Comparison of ENCODE assay signal across 19 cellular contexts in the genomic region with DNA sequence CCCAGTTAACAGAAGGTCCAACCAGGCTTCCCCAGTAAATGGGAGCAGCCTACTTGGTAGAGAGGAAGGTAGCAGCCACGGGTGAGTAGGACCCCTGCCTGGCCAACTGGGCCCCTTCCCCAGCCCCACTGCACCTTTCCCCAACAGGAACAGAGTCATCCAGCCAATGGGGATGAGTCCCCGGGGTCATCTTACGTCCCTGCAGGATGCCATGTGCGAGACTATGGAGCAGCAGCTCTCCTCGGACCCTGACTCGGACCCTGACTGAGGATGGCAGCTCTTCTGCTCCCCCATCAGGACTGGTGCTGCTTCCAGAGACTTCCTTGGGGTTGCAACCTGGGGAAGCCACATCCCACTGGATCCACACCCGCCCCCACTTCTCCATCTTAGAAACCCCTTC.
"Had no signal": no experiment of that assay in that cellular context is flagged by ENCODE, and none has a peak within 500 bp of the region (broad histone marks: within the 10 kb centered on the region; RNA-seq: fewer than 3 reads in every experiment).

No MANE protein-coding gene starts in this region.

- H3K27me3 Mint-ChIP-seq: activated CD4-positive, alpha-beta T cell treated with anti-CD3 and anti-CD28 coated beads, Interleukin-2, amount 10 ng/mL, durations not matched to agents 7 days and 5 days; central memory CD8-positive, alpha-beta T cell; memory B cell had no signal

- H3K27ac ChIP-seq: brain microvascular endothelial cell, esophagus muscularis mucosa, heart right ventricle, ovary, spleen, transverse colon had no signal

- ATAC-seq: gastroesophageal sphincter, heart right ventricle had no signal

- H3K9me3 Mint-ChIP-seq: activated CD4-positive, alpha-beta T cell treated with anti-CD3 and anti-CD28 coated beads, Interleukin-2, amount 10 ng/mL, durations not matched to agents 7 days and 5 days; activated T-helper 1 cell treated with anti-CD3 and anti-CD28 coated beads, Interleukin-12 subunit alpha, Interleukin-12 subunit beta, Interleukin-2, Interleukin-4 antibody, amounts not matched to agents 30 ng/mL and 10 ng/mL and 1 ng/mL, durations not matched to agents 14 hours and 24 hours and 36 hours; central memory CD8-positive, alpha-beta T cell; immature natural killer cell; memory B cell; T-helper 1 cell treated with Interleukin-12 subunit alpha and Interleukin-12 subunit beta and Interleukin-4 antibody, amounts not matched to agents 30 μg/mL and 1 μg/mL, for 36 hours had no signal

- DNase-seq: activated CD4-positive, alpha-beta T cell treated with anti-CD3 and anti-CD28 coated beads, Interleukin-2, amount 10 ng/mL, durations not matched to agents 7 days and 5 days; activated CD8-positive, alpha-beta memory T cell treated with anti-CD3 and anti-CD28 coated beads, Interleukin-2, amount 50 U/mL, for 4 hours; activated naive CD4-positive, alpha-beta T cell treated with Interleukin-2 at 50 U/mL for 16 hours; aorta; brain microvascular endothelial cell; cortex of kidney; heart right ventricle; immature natural killer cell; spleen; stimulated activated naive CD4-positive, alpha-beta T cell treated with Interleukin-2 at 50 U/mL for 16 hours; substantia nigra; transverse colon had no signal

- H3K27ac Mint-ChIP-seq: activated T-helper 1 cell treated with anti-CD3 and anti-CD28 coated beads, Interleukin-12 subunit alpha, Interleukin-12 subunit beta, Interleukin-2, Interleukin-4 antibody, amounts not matched to agents 30 ng/mL and 10 ng/mL and 1 ng/mL, durations not matched to agents 14 hours and 24 hours and 36 hours; memory B cell; T-helper 1 cell treated with Interleukin-12 subunit alpha and Interleukin-12 subunit beta and Interleukin-4 antibody, amounts not matched to agents 30 μg/mL and 1 μg/mL, for 36 hours had no signal

- H3K4me3 Mint-ChIP-seq: activated CD4-positive, alpha-beta T cell treated with anti-CD3 and anti-CD28 coated beads, Interleukin-2, amount 10 ng/mL, durations not matched to agents 7 days and 5 days; activated T-helper 1 cell treated with anti-CD3 and anti-CD28 coated beads, Interleukin-12 subunit alpha, Interleukin-12 subunit beta, Interleukin-2, Interleukin-4 antibody, amounts not matched to agents 30 ng/mL and 10 ng/mL and 1 ng/mL, durations not matched to agents 14 hours and 24 hours and 36 hours; central memory CD8-positive, alpha-beta T cell; immature natural killer cell; memory B cell; T-helper 1 cell treated with Interleukin-12 subunit alpha and Interleukin-12 subunit beta and Interleukin-4 antibody, amounts not matched to agents 30 μg/mL and 1 μg/mL, for 36 hours had no signal
